Comparison of ENCODE assay signal across 8 cellular contexts in the genomic region with DNA sequence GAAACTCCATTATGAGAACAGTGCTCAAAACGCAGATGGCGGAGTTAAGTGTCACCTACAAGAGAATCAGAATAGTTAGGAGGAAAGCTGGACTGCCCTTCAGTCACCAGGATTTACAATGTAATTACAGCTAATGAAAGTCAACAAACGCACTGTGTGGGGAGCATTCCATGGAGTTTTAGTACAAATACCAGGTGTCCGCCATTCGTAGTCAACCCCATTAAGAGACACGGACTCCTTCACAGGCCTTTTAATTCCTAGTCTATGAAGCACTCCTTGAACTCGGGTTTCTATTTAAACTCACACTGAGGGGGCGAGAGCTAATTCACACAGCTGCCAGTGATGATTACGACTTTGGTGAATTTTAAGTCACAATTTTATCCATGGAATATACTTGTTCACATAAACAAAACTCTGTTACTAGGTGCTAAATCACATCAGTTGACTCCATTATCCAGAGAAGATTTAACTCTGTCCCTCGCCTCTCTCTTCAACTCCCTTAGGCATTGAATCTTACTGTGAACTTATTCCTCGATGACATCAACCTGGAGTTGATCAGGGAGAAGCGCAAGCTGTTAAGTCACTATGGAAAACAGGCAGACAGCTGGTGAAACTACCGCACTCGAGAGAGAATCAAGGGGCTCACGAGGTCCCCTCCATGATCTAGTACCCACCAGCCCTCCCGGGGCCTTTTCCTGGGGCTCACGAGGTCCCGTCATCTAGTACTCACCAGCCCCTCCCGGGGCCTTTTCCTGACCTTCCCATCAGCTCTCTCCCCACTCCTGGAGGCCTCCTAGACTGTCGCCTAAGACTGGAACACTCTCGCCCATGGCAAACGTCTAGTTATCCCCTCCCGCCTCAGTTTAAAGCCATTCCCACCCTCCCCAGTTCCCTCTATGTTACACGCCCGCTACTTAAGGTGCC. TPM values are rescaled to one million over a fixed set of nuclear protein-coding genes. Genes with fewer than 3 reads are reported as not detected.
DNase-seq lines count a peak whose midpoint lies in the region; ATAC-seq, FAIRE-seq and TF ChIP-seq lines count a peak whose summit lies in the region.

No MANE protein-coding gene starts in this region.

- peaks cover 9 to 16% of the 10 kb centered on the region in 2 donors for H3K4me1 ChIP-seq in kidney (ENCODE audit: control insufficient read depth in 1 of 2, insufficient read depth in 1 of 2, low read depth in 1 of 2, low read length in 2 of 2)
- H3K4me1 ChIP-seq in testis: peaks cover 6% of the 10 kb centered on the region

- H3K9me3 ChIP-seq in kidney (ENCODE audit: control insufficient read depth in 1 of 2, low read length in 2 of 2): no peaks in the 10 kb centered on the region
- H3K9me3 ChIP-seq in testis: no peaks in the 10 kb centered on the region

- ATAC-seq in activated naive CD4-positive, alpha-beta T cell treated with anti-CD3 and anti-CD28 coated beads, Interleukin-2, amount 50 U/mL, for 72 hours: no peak
- no peak for ATAC-seq in HG03521 (IDR thresholded peaks at IDR 0.05; ENCODE audit: unreplicated experiment)

- H3K27ac Mint-ChIP-seq in T-helper 2 cell treated with Interferon-gamma antibody and Interleukin-4, amounts not matched to agents 5 μg/mL and 100 μg/mL, for 36 hours: peak overlapping the region; percentile 91
- H3K27ac Mint-ChIP-seq in activated naive CD4-positive, alpha-beta T cell treated with anti-CD3 and anti-CD28 coated beads, Interleukin-2, amount 50 U/mL, for 72 hours: peak overlapping the region; percentile 92 to 97

- TF ChIP-seq POLR2A in testis (IDR thresholded peaks at IDR 0.05): no peak

- TF ChIP-seq CTCF in kidney (IDR thresholded peaks at IDR 0.05; ENCODE audit: borderline replicate concordance, extremely low read depth, insufficient read depth) (no peak), testis (IDR thresholded peaks at IDR 0.05) (no peak)

- intact Hi-C loops in kidney (cut with DNase I) (no loop called here), testis (cut with DNase I; ENCODE audit: low total_unique reads) (no loop called here)

- H3K36me3 Mint-ChIP-seq in T-helper 2 cell treated with Interferon-gamma antibody and Interleukin-4, amounts not matched to agents 5 μg/mL and 100 μg/mL, for 36 hours (ENCODE audit: low read depth): peaks cover 39% of the 10 kb centered on the region
- peaks cover 6 to 9% of the 10 kb centered on the region in 2 donors for H3K36me3 Mint-ChIP-seq in activated naive CD4-positive, alpha-beta T cell treated with anti-CD3 and anti-CD28 coated beads, Interleukin-2, amount 50 U/mL, for 72 hours

- no peak for DNase-seq in T-helper 2 cell treated with Interferon-gamma antibody and Interleukin-4, amounts not matched to agents 5 μg/mL and 100 μg/mL, for 36 hours (ENCODE audit: low spot score)
- no peak for DNase-seq in T-helper 2 cell
- no peak for DNase-seq in activated naive CD4-positive, alpha-beta T cell treated with anti-CD3 and anti-CD28 coated beads, Interleukin-2, amount 50 U/mL, for 72 hours (ENCODE audit: low spot score in 2 of 2)
- no peak for DNase-seq in kidney
- no peak for DNase-seq in testis
- no peak for DNase-seq in NOMO-1 treated with DMSO at 0.1 percent for 48 hours (lab: John Stamatoyannopoulos, UW; ENCODE audit: unreplicated experiment)
- DNase-seq in NCI-H2029 treated with DMSO at 0.1 percent for 48 hours (lab: John Stamatoyannopoulos, UW): no peak

- no peak for FAIRE-seq in kidney (lab: Jason Lieb, UNC)

- no peaks in the 10 kb centered on the region for H3K27me3 Mint-ChIP-seq in T-helper 2 cell treated with Interferon-gamma antibody and Interleukin-4, amounts not matched to agents 5 μg/mL and 100 μg/mL, for 36 hours (ENCODE audit: low read depth)

- WGBS in testis, 2 donors: 46 to 59% methylated on average over 25 of the region's 25 CpGs

- H3K36me3 ChIP-seq in kidney (ENCODE audit: control insufficient read depth in 1 of 2, insufficient read depth in 2 of 2, low read length in 2 of 2): peaks cover 15 to 17% of the 10 kb centered on the region in 2 donors
- H3K36me3 ChIP-seq in testis (ENCODE audit: low read depth, missing control alignments): no peaks in the 10 kb centered on the region

- no peaks in the 10 kb centered on the region for H3K9me3 Mint-ChIP-seq in T-helper 2 cell treated with Interferon-gamma antibody and Interleukin-4, amounts not matched to agents 5 μg/mL and 100 μg/mL, for 36 hours
- no peaks in the 10 kb centered on the region for H3K9me3 Mint-ChIP-seq in activated naive CD4-positive, alpha-beta T cell treated with anti-CD3 and anti-CD28 coated beads, Interleukin-2, amount 50 U/mL, for 72 hours

- no peak overlapping the region for H3K27ac ChIP-seq in kidney (ENCODE audit: low read depth in 2 of 2, low read length in 2 of 2)
- no peak overlapping the region for H3K27ac ChIP-seq in testis

- H3K4me3 Mint-ChIP-seq in T-helper 2 cell treated with Interferon-gamma antibody and Interleukin-4, amounts not matched to agents 5 μg/mL and 100 μg/mL, for 36 hours: peak overlapping the region; percentile 91

- H3K27me3 ChIP-seq in testis: no peaks in the 10 kb centered on the region

- H3K9ac ChIP-seq in kidney (ENCODE audit: low read length in 2 of 2): peak overlapping the region in 1 of 2 donors; percentile 76

- peak overlapping the region; percentile 28 to 68 for H3K4me3 ChIP-seq in kidney (ENCODE audit: low read length in 2 of 2)
- H3K4me3 ChIP-seq in testis: peak overlapping the region; percentile 80 to 89

- peaks cover 19% of the 10 kb centered on the region for H3K4me1 Mint-ChIP-seq in T-helper 2 cell treated with Interferon-gamma antibody and Interleukin-4, amounts not matched to agents 5 μg/mL and 100 μg/mL, for 36 hours (ENCODE audit: low read depth)

RNA-seq across cellular contexts. Expression of a gene that starts 1.5 kb away (rescaled TPM):
- 10 to 100 TPM; 27.6 to 29.8 TPM for total RNA-seq in activated naive CD4-positive, alpha-beta T cell treated with anti-CD3 and anti-CD28 coated beads, Interleukin-2, amount 50 U/mL, for 72 hours
- 21.9 TPM for total RNA-seq in kidney
- polyA plus RNA-seq in kidney (ENCODE audit: insufficient read depth, low read depth, low replicate concordance): 27.6 TPM
- total RNA-seq in testis: 10 to 100 TPM; 32.9 to 37.8 TPM
- polyA plus RNA-seq in testis (ENCODE audit: insufficient read depth, low read depth, low replicate concordance): 61.4 TPM
